Comparison of ENCODE assay signal across 1 cellular context in the genomic region with DNA sequence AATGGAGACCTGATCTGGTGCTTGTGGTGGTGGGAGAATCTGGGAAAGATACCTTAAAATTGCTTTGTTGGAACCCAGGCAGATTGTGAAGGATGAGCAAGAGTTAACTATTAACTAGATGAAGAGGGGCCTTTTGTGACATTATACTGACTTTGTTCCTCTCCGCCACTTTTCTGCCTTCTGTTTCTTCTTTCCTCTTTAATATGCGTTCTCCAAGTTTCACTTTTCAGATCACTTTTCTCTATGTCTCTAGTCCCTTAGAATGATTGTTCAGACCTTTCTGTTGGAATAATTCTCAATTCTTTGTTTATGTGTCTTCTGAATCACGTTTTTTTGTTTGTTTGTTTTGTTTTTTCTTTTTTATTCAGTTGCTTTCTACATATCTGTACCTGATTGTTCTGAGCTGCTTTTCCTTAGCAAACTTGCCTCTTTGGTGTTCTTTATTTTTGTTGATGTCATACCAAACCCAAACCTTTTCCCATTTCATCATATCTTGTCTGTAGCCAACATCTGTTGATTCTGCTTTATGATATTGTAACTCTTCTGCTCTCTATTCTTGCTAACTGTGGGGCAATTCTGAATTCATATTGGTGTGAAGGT.
A peak's percentile ranks its signal among the peaks of the same experiment; 100 is the strongest.
TF ChIP-seq lines count a peak whose summit lies in the region.

No MANE protein-coding gene starts in this region.

TF ChIP-seq in K562, 482 proteins besides CTCF, POLR2A, EP300 and RAD21 (continued from another document and continues in another):
- TF ChIP-seq MGA (IDR thresholded peaks at IDR 0.05), result peak; percentile 20; the same call in 1 of the 2 replicates
- TF ChIP-seq, protein P1, sequence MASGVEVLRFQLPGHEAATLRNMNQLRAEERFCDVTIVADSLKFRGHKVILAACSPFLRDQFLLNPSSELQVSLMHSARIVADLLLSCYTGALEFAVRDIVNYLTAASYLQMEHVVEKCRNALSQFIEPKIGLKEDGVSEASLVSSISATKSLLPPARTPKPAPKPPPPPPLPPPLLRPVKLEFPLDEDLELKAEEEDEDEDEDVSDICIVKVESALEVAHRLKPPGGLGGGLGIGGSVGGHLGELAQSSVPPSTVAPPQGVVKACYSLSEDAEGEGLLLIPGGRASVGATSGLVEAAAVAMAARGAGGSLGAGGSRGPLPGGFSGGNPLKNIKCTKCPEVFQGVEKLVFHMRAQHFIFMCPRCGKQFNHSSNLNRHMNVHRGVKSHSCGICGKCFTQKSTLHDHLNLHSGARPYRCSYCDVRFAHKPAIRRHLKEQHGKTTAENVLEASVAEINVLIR (CRISPR knock-in tag; IDR thresholded peaks at IDR 0.05), result no peak
- TF ChIP-seq LEF1 (IDR thresholded peaks at IDR 0.05), result peak; percentile 48; the same call in 1 of the 2 replicates
- TF ChIP-seq, protein P2, sequence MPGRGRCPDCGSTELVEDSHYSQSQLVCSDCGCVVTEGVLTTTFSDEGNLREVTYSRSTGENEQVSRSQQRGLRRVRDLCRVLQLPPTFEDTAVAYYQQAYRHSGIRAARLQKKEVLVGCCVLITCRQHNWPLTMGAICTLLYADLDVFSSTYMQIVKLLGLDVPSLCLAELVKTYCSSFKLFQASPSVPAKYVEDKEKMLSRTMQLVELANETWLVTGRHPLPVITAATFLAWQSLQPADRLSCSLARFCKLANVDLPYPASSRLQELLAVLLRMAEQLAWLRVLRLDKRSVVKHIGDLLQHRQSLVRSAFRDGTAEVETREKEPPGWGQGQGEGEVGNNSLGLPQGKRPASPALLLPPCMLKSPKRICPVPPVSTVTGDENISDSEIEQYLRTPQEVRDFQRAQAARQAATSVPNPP (IDR thresholded peaks at IDR 0.05; ENCODE audit: borderline replicate concordance, insufficient read depth, insufficient read length), result no peak
- TF ChIP-seq ZNF764 (CRISPR knock-in tag; IDR thresholded peaks at IDR 0.05; ENCODE audit: low read depth), result no peak
- 0 out of 2 replicates have a peak, but pooled peaks have one; percentile 35 for TF ChIP-seq SP1 (CRISPR knock-in tag; IDR thresholded peaks at IDR 0.05)
- TF ChIP-seq DIDO1 (tag; IDR thresholded peaks at IDR 0.05; ENCODE audit: low read depth), result no peak
- TF ChIP-seq CBFB (CRISPR knock-in tag; IDR thresholded peaks at IDR 0.05), result no peak
- TF ChIP-seq, protein P3, sequence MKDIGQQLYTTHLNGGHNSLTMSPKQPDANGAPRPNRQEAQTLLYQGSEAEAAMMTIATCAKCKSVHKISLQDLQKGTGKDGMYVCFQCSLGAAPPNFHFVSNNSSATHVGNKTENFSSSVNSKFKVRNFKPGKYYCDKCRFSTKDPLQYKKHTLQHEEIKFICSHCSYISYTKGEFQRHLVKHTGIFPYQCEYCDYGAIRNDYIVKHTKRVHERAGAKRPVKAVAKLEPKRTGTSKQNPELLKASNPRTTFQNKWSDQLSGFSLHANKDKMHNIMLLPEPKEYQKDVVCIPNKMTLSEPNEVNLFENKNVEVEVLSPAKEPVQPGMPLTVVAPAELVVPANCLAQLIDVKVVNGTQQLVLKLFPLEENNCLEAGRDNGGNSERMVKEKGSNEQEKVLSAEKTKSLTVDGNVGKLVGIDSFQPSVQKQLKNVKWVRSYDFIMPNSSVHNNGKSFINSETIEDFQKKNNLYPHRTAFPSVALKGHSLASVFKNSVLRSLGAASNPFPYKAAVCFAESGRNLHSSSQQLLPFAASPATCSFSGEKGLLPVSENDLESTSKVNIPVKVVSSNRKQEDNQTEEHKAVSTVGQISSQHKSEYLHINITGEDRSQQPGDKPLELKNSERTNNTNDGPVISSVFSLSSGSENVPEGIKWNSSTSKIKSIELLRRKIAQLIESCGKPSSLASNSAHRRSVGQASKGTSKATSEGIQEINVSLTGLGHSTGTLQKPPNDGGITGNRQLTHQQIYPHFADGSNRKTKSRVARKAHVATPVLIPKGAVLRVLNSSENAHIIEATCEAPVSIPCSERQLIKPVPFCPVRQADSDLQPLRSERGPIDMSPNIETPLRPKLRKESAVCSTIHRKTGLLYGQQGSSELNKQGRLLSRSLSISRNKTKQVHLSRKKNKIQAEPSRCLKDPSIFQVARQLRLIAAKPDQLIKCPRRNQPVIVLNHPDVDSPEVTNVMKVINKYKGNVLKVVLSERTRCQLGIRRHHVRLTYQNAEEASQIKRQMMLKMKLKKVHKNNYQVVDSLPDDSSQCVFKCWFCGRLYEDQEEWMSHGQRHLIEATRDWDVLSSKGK (CRISPR knock-in tag; IDR thresholded peaks at IDR 0.05), result no peak
- TF ChIP-seq SMARCE1 (IDR thresholded peaks at IDR 0.05), result peak; percentile 71
- TF ChIP-seq MLLT1 (IDR thresholded peaks at IDR 0.05), result peak in 1 of 2 experiments; percentile 70; a peak in 2 of 4 replicates
- no peak for TF ChIP-seq PML (IDR thresholded peaks at IDR 0.05; ENCODE audit: low read length)
- TF ChIP-seq PATZ1 (CRISPR knock-in tag; IDR thresholded peaks at IDR 0.05; ENCODE audit: borderline replicate concordance), result no peak
- TF ChIP-seq CREB1 (IDR thresholded peaks at IDR 0.05), result peak; percentile 38; the same call in 1 of the 2 replicates
- no peak for TF ChIP-seq CREB1 (CRISPR knock-in tag; IDR thresholded peaks at IDR 0.05)
- 0 out of 2 replicates have a peak, but pooled peaks have one; percentile 35 for TF ChIP-seq JUND (IDR thresholded peaks at IDR 0.05; ENCODE audit: borderline replicate concordance, low read depth, low read length)
- TF ChIP-seq JUND (tag; IDR thresholded peaks at IDR 0.05; ENCODE audit: borderline replicate concordance, low read depth, low read length), result 0 out of 3 replicates have a peak, but pooled peaks have one; percentile 42
- TF ChIP-seq NR3C1 (CRISPR knock-in tag; IDR thresholded peaks at IDR 0.05), result no peak
- no peak for TF ChIP-seq ZNF277 (CRISPR knock-in tag; IDR thresholded peaks at IDR 0.05; ENCODE audit: borderline replicate concordance)
- TF ChIP-seq ZNF780A (CRISPR knock-in tag; IDR thresholded peaks at IDR 0.05), result no peak
- TF ChIP-seq STAT5A (IDR thresholded peaks at IDR 0.05; ENCODE audit: borderline replicate concordance, low read length), result no peak
- no peak for TF ChIP-seq MYBL2 (IDR thresholded peaks at IDR 0.05; ENCODE audit: low read depth)
- TF ChIP-seq MYBL2 (CRISPR knock-in tag; IDR thresholded peaks at IDR 0.05; ENCODE audit: borderline replicate concordance), result no peak
- peak; percentile 26; the same call in 1 of the 2 replicates for TF ChIP-seq HDAC2 (IDR thresholded peaks at IDR 0.05)
- peak; percentile 89 for TF ChIP-seq ARID1B (IDR thresholded peaks at IDR 0.05)
- no peak for TF ChIP-seq MBD1 (CRISPR knock-in tag; IDR thresholded peaks at IDR 0.05)
- no peak for TF ChIP-seq HNRNPUL1 (IDR thresholded peaks at IDR 0.05; ENCODE audit: low read length)
